ENCODE assay signal across 21 cellular contexts in the genomic region with DNA sequence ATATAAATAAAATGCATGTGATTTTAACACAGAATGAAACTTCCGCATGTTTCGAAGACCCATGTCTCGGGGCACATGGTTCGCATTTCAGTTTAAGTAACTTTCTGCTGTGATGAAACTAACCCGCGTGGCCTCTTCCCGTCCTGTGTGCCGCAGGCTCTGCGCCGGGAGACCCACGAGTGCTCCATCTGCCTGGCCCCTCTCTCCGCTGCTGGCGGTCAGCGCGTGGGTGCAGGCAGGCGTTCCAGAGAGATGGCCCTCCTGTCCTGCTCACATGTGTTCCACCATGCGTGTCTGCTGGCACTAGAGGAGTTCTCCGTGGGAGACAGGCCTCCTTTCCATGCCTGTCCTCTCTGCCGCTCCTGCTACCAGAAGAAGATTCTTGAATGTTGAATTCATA. TPM values are rescaled to one million over a fixed set of nuclear protein-coding genes. Genes with fewer than 3 reads are reported as not detected.
DNase-seq lines count a peak whose midpoint lies in the region; ATAC-seq, FAIRE-seq and TF ChIP-seq lines count a peak whose summit lies in the region.
"Had no signal": no experiment of that assay in that cellular context is flagged by ENCODE, and none has a peak within 500 bp of the region (broad histone marks: within the 10 kb centered on the region; RNA-seq: fewer than 3 reads in every experiment).

No MANE protein-coding gene starts in this region.

- intact Hi-C loops in pancreas (cut with DNase I): no loop called here

- peaks cover 15% of the 10 kb centered on the region for H3K36me3 Mint-ChIP-seq in activated naive CD4-positive, alpha-beta T cell treated with anti-CD3 and anti-CD28 coated beads, Interleukin-2, amount 10 ng/mL, durations not matched to agents 7 days and 5 days
- no peaks in the 10 kb centered on the region for H3K36me3 Mint-ChIP-seq in activated naive CD4-positive, alpha-beta T cell treated with anti-CD3 and anti-CD28 coated beads, Interleukin-2, amount 50 U/mL, for 72 hours
- peaks cover 23% of the 10 kb centered on the region for H3K36me3 Mint-ChIP-seq in neural progenitor cell

- WGBS in pancreas, 2 donors: 85 to 97% methylated on average over 19 of the region's 19 CpGs
- WGBS in suprapubic skin: 81% methylated on average over 19 of the region's 19 CpGs

- DNase-seq in activated naive CD4-positive, alpha-beta T cell treated with anti-CD3 and anti-CD28 coated beads, Interleukin-2, amount 10 ng/mL, durations not matched to agents 7 days and 5 days: no peak
- no peak for DNase-seq in activated naive CD4-positive, alpha-beta T cell treated with anti-CD3 and anti-CD28 coated beads, Interleukin-2, amount 50 U/mL, for 72 hours (ENCODE audit: low spot score in 2 of 2)
- DNase-seq in neural progenitor cell (ENCODE audit: low spot score) (no peak), pancreas (no peak), suprapubic skin (ENCODE audit: low spot score in 2 of 2) (no peak)
- DNase-seq: AML-193; Caco-2; Calu3; CD4-positive, alpha-beta T cell; CD8-positive, alpha-beta T cell; GF-D8 had no signal

- H3K4me1 ChIP-seq in neural progenitor cell (peaks cover 29% of the 10 kb centered on the region), pancreas (no peaks in the 10 kb centered on the region), suprapubic skin (no peaks in the 10 kb centered on the region)
- H3K4me1 ChIP-seq: A549; BLaER1 treated with 17β-estradiol and CSF1 and Interleukin-3, amounts not matched to agents 10 nM and 100 nM; Caco-2 had no signal

- TF ChIP-seq EP300 in suprapubic skin (IDR thresholded peaks at IDR 0.05): no peak

- TF ChIP-seq CTCF in neural progenitor cell (IDR thresholded peaks at IDR 0.05) (no peak), pancreas (IDR thresholded peaks at IDR 0.05) (no peak), suprapubic skin (IDR thresholded peaks at IDR 0.05) (no peak)

- H3K4me3 Mint-ChIP-seq in activated naive CD4-positive, alpha-beta T cell treated with anti-CD3 and anti-CD28 coated beads, Interleukin-2, amount 10 ng/mL, durations not matched to agents 7 days and 5 days: no peak overlapping the region
- H3K4me3 Mint-ChIP-seq in neural progenitor cell: no peak overlapping the region
- H3K4me3 Mint-ChIP-seq: B cell; CD4-positive, alpha-beta T cell; CD8-positive, alpha-beta T cell had no signal

- H3K9me3 ChIP-seq in neural progenitor cell (ENCODE audit: low read depth): no peaks in the 10 kb centered on the region
- H3K9me3 ChIP-seq in pancreas: no peaks in the 10 kb centered on the region
- H3K9me3 ChIP-seq in suprapubic skin: no peaks in the 10 kb centered on the region
- H3K9me3 ChIP-seq: A549; BLaER1 treated with 17β-estradiol and CSF1 and Interleukin-3, amounts not matched to agents 10 nM and 100 nM; Caco-2 had no signal

- peaks cover 6% of the 10 kb centered on the region for H3K4me1 Mint-ChIP-seq in activated naive CD4-positive, alpha-beta T cell treated with anti-CD3 and anti-CD28 coated beads, Interleukin-2, amount 10 ng/mL, durations not matched to agents 7 days and 5 days
- H3K4me1 Mint-ChIP-seq in neural progenitor cell: peaks cover 13% of the 10 kb centered on the region
- H3K4me1 Mint-ChIP-seq: B cell had no signal

- H3K79me2 ChIP-seq in neural progenitor cell (ENCODE audit: low read depth): no peaks in the 10 kb centered on the region

- ATAC-seq in activated naive CD4-positive, alpha-beta T cell treated with anti-CD3 and anti-CD28 coated beads, Interleukin-2, amount 50 U/mL, for 72 hours: no peak
- no peak for ATAC-seq in pancreas
- ATAC-seq: A549; CD8-positive, alpha-beta T cell had no signal

- H3K9me3 Mint-ChIP-seq in activated naive CD4-positive, alpha-beta T cell treated with anti-CD3 and anti-CD28 coated beads, Interleukin-2, amount 10 ng/mL, durations not matched to agents 7 days and 5 days: no peaks in the 10 kb centered on the region
- H3K9me3 Mint-ChIP-seq in activated naive CD4-positive, alpha-beta T cell treated with anti-CD3 and anti-CD28 coated beads, Interleukin-2, amount 50 U/mL, for 72 hours: no peaks in the 10 kb centered on the region
- H3K9me3 Mint-ChIP-seq in neural progenitor cell: no peaks in the 10 kb centered on the region
- H3K9me3 Mint-ChIP-seq: CD4-positive, alpha-beta T cell; CD8-positive, alpha-beta T cell had no signal

- peak overlapping the region; percentile 68 for H3K27ac Mint-ChIP-seq in activated naive CD4-positive, alpha-beta T cell treated with anti-CD3 and anti-CD28 coated beads, Interleukin-2, amount 10 ng/mL, durations not matched to agents 7 days and 5 days
- no peak overlapping the region for H3K27ac Mint-ChIP-seq in activated naive CD4-positive, alpha-beta T cell treated with anti-CD3 and anti-CD28 coated beads, Interleukin-2, amount 50 U/mL, for 72 hours
- no peak overlapping the region for H3K27ac Mint-ChIP-seq in neural progenitor cell
- H3K27ac Mint-ChIP-seq: B cell; CD4-positive, alpha-beta T cell; CD8-positive, alpha-beta T cell had no signal

- no peak overlapping the region for H3K9ac ChIP-seq in neural progenitor cell
- H3K9ac ChIP-seq: BLaER1 treated with 17β-estradiol and CSF1 and Interleukin-3, amounts not matched to agents 10 nM and 100 nM had no signal

- CTCF ChIA-PET in activated naive CD4-positive, alpha-beta T cell treated with anti-CD3 and anti-CD28 coated beads, Interleukin-2, amount 10 ng/mL, durations not matched to agents 7 days and 5 days (lab: Charles Lee): no interaction called here

- no peak for TF ChIP-seq POLR2A in suprapubic skin (IDR thresholded peaks at IDR 0.05)

- H3K27me3 ChIP-seq in neural progenitor cell: no peaks in the 10 kb centered on the region
- no peaks in the 10 kb centered on the region for H3K27me3 ChIP-seq in pancreas
- H3K27me3 ChIP-seq in suprapubic skin: no peaks in the 10 kb centered on the region
- H3K27me3 ChIP-seq: BLaER1 treated with 17β-estradiol and CSF1 and Interleukin-3, amounts not matched to agents 10 nM and 100 nM had no signal

- no peaks in the 10 kb centered on the region for H3K27me3 Mint-ChIP-seq in activated naive CD4-positive, alpha-beta T cell treated with anti-CD3 and anti-CD28 coated beads, Interleukin-2, amount 10 ng/mL, durations not matched to agents 7 days and 5 days
- no peaks in the 10 kb centered on the region for H3K27me3 Mint-ChIP-seq in neural progenitor cell (ENCODE audit: insufficient read depth, low read depth)
- H3K27me3 Mint-ChIP-seq: B cell; CD4-positive, alpha-beta T cell had no signal

- H2AFZ ChIP-seq in neural progenitor cell (replicated peaks): no peak overlapping the region

- peaks cover 22% of the 10 kb centered on the region for H3F3A ChIP-seq in neural progenitor cell (ENCODE audit: low read depth)

- H3K4me3 ChIP-seq in neural progenitor cell (no peak overlapping the region), pancreas (no peak overlapping the region), suprapubic skin (no peak overlapping the region)
- H3K4me3 ChIP-seq: A549; BLaER1 treated with 17β-estradiol and CSF1 and Interleukin-3, amounts not matched to agents 10 nM and 100 nM had no signal

- FAIRE-seq in pancreas (lab: Jason Lieb, UNC): no peak
- FAIRE-seq: A549, D721Med, G401.6, GM12891, GM19239 had no signal

- no peaks in the 10 kb centered on the region for H4K20me1 ChIP-seq in neural progenitor cell (ENCODE audit: low read depth)
- H4K20me1 ChIP-seq: BLaER1 treated with 17β-estradiol and CSF1 and Interleukin-3, amounts not matched to agents 10 nM and 100 nM had no signal

- H3K4me2 ChIP-seq in neural progenitor cell: no peak overlapping the region
- H3K4me2 ChIP-seq: A549; BLaER1 treated with 17β-estradiol and CSF1 and Interleukin-3, amounts not matched to agents 10 nM and 100 nM had no signal

- H3K36me3 ChIP-seq in neural progenitor cell (no peaks in the 10 kb centered on the region), pancreas (peaks cover 0 to 15% (median 0%) of the 10 kb centered on the region in 3 donors), suprapubic skin (peaks cover 57% of the 10 kb centered on the region)

- H3K27ac ChIP-seq in neural progenitor cell: peak overlapping the region; percentile 24
- H3K27ac ChIP-seq in pancreas: no peak overlapping the region
- H3K27ac ChIP-seq in suprapubic skin: no peak overlapping the region
- H3K27ac ChIP-seq: 22Rv1; A549; BLaER1 treated with 17β-estradiol and CSF1 and Interleukin-3, amounts not matched to agents 10 nM and 100 nM; C4-2B had no signal

RNA-seq across cellular contexts. Expression of a gene that starts 35.7 kb away (rescaled TPM):
- 1 to 10 TPM in 1 of 2 donors, not detected in 1; 1.8 TPM for total RNA-seq in activated naive CD4-positive, alpha-beta T cell treated with anti-CD3 and anti-CD28 coated beads, Interleukin-2, amount 50 U/mL, for 72 hours
- total RNA-seq in neural progenitor cell (ENCODE audit: low replicate concordance): 3.0 and 3.3 TPM in 2 replicates
- 1 to 10 TPM in 3 of 6 donors, under 1 TPM in 3; 0.69 to 2.5 (median 1.0) TPM for total RNA-seq in pancreas
- 1 to 10 TPM; 1.2 to 1.7 TPM for polyA plus RNA-seq in pancreas
- total RNA-seq in suprapubic skin: under 1 TPM in 2 of 4 donors, not detected in 2; 0.29 to 0.32 TPM
- total RNA-seq: A172 had no signal
